22 cellular contexts compared by ENCODE assay signal in genomic region chr18:22387364-22387763, GRCh38. TPM values are rescaled to one million over a fixed set of nuclear protein-coding genes. Genes with fewer than 3 reads are reported as not detected.
DNase-seq lines count a peak whose midpoint lies in the region; ATAC-seq and TF ChIP-seq lines count a peak whose summit lies in the region.
"Had no signal": no experiment of that assay in that cellular context is flagged by ENCODE, and none has a peak within 500 bp of the region (broad histone marks: within the 10 kb centered on the region; RNA-seq: fewer than 3 reads in every experiment).

No MANE protein-coding gene starts in this region.

- H3K9me3 ChIP-seq in stomach: no peaks in the 10 kb centered on the region
- H3K9me3 ChIP-seq: A549; BE2C; BLaER1 treated with 17β-estradiol and CSF1 and Interleukin-3, amounts not matched to agents 10 nM and 100 nM; HAP-1 had no signal

- no peak for TF ChIP-seq POLR2A in stomach (IDR thresholded peaks at IDR 0.05)

- TF ChIP-seq CTCF in stomach (IDR thresholded peaks at IDR 0.05): no peak

- no peaks in the 10 kb centered on the region for H3K27me3 ChIP-seq in stomach
- H3K27me3 ChIP-seq: BE2C; BLaER1 treated with 17β-estradiol and CSF1 and Interleukin-3, amounts not matched to agents 10 nM and 100 nM had no signal

- TF ChIP-seq EP300 in stomach (IDR thresholded peaks at IDR 0.05): no peak

- H3K36me3 ChIP-seq in stomach: no peaks in the 10 kb centered on the region
- H3K36me3 ChIP-seq: BE2C; BLaER1 treated with 17β-estradiol and CSF1 and Interleukin-3, amounts not matched to agents 10 nM and 100 nM; HAP-1 had no signal

- peak; percentile 45 for DNase-seq in Right ventricle myocardium superior
- DNase-seq in Right ventricle myocardium inferior (ENCODE audit: missing footprints): no peak
- DNase-seq in left ventricle myocardium superior: peak; percentile 58
- no peak for DNase-seq in immature natural killer cell
- DNase-seq in stomach: peak; percentile 34
- DNase-seq in NCI-H526 treated with DMSO at 0.1 percent for 48 hours (lab: John Stamatoyannopoulos, UW): no peak
- DNase-seq: 8988T; ACHN; AML-193; BE2C; CD4-positive, alpha-beta T cell; CD8-positive, alpha-beta memory T cell; DMS53; DMS79 treated with DMSO at 0.1 percent for 48 hours; GF-D8; GOT3 had no signal

- peaks cover 67 to 70% of the 10 kb centered on the region in 2 donors for H3K4me1 Mint-ChIP-seq in immature natural killer cell
- H3K4me1 Mint-ChIP-seq: CD14-positive monocyte had no signal

- ATAC-seq in Right ventricle myocardium superior (ENCODE audit: poor library complexity) (peak; percentile 39), Right ventricle myocardium inferior (no peak), left ventricle myocardium superior (peak; percentile 57), GM21528 (IDR thresholded peaks at IDR 0.05; ENCODE audit: low FRiP score, unreplicated experiment) (no peak)
- ATAC-seq: A549 had no signal

- no peak overlapping the region for H3K4me3 ChIP-seq in stomach
- H3K4me3 ChIP-seq: A549; BLaER1 treated with 17β-estradiol and CSF1 and Interleukin-3, amounts not matched to agents 10 nM and 100 nM; HAP-1 had no signal

- peak overlapping the region; percentile 6 to 70 (median 31) for H3K4me3 Mint-ChIP-seq in immature natural killer cell
- H3K4me3 Mint-ChIP-seq: CD14-positive monocyte; CD4-positive, alpha-beta T cell had no signal

- peaks cover 0 to 4% (median 0%) of the 10 kb centered on the region in 6 donors for H3K9me3 Mint-ChIP-seq in immature natural killer cell

- intact Hi-C loops in Right ventricle myocardium superior (cut with DNase I) (no loop called here), Right ventricle myocardium inferior (cut with DNase I) (no loop called here), left ventricle myocardium superior (cut with micrococcal nuclease) (no loop called here), stomach (cut with DNase I; ENCODE audit: low total_unique reads) (no loop called here)

- H3K4me1 ChIP-seq in stomach: no peaks in the 10 kb centered on the region
- H3K4me1 ChIP-seq: BE2C; BLaER1 treated with 17β-estradiol and CSF1 and Interleukin-3, amounts not matched to agents 10 nM and 100 nM; HAP-1 had no signal

- peaks cover 4 to 9% (median 6%) of the 10 kb centered on the region in 3 donors for H3K36me3 Mint-ChIP-seq in immature natural killer cell
- H3K36me3 Mint-ChIP-seq: CD14-positive monocyte had no signal

- H3K27ac ChIP-seq in stomach: no peak overlapping the region
- H3K27ac ChIP-seq: A549; BLaER1 treated with 17β-estradiol and CSF1 and Interleukin-3, amounts not matched to agents 10 nM and 100 nM had no signal

- H3K27me3 Mint-ChIP-seq in immature natural killer cell (ENCODE audit: low read depth in 3 of 3): peaks cover 2 to 13% (median 7%) of the 10 kb centered on the region in 3 donors
- H3K27me3 Mint-ChIP-seq: CD4-positive, alpha-beta T cell had no signal

- H3K27ac Mint-ChIP-seq in immature natural killer cell: peak overlapping the region in 5 of 6 donors; percentile 3 to 92 (median 57)
- H3K27ac Mint-ChIP-seq: CD4-positive, alpha-beta T cell; CD8-positive, alpha-beta memory T cell had no signal

- WGBS in stomach, 5 donors: 64 to 77% (median 72%) methylated on average over 5 of the region's 5 CpGs

RNA-seq across cellular contexts. Expression of gene CTAGE1, which starts 30.4 kb away (rescaled TPM):
- total RNA-seq in Right ventricle myocardium superior (not detected), Right ventricle myocardium inferior (not detected), left ventricle myocardium superior (not detected), stomach (not detected)
- polyA plus RNA-seq in immature natural killer cell (not detected), stomach (not detected)
- total RNA-seq: CD4-positive, alpha-beta T cell; CD8-positive, alpha-beta memory T cell; Daoy had no signal
- polyA plus RNA-seq: CD14-positive monocyte; CD8-positive, alpha-beta memory T cell had no signal

Comparison
In these comparisons a context has a peak if more than half of its experiments do, and no peak if none do; other contexts are left out.
1. ATAC-seq: peak in Right ventricle myocardium superior (single experiment) and left ventricle myocardium superior (single experiment); none in Right ventricle myocardium inferior (single experiment) and GM21528 (single experiment).
2. DNase-seq: peak in Right ventricle myocardium superior (single experiment), left ventricle myocardium superior (single experiment) and stomach (single experiment); none in Right ventricle myocardium inferior (single experiment), immature natural killer cell (0 of 3) and NCI-H526 treated with DMSO at 0.1 percent for 48 hours (single experiment).